25 cellular contexts compared by ENCODE assay signal in the genomic region with DNA sequence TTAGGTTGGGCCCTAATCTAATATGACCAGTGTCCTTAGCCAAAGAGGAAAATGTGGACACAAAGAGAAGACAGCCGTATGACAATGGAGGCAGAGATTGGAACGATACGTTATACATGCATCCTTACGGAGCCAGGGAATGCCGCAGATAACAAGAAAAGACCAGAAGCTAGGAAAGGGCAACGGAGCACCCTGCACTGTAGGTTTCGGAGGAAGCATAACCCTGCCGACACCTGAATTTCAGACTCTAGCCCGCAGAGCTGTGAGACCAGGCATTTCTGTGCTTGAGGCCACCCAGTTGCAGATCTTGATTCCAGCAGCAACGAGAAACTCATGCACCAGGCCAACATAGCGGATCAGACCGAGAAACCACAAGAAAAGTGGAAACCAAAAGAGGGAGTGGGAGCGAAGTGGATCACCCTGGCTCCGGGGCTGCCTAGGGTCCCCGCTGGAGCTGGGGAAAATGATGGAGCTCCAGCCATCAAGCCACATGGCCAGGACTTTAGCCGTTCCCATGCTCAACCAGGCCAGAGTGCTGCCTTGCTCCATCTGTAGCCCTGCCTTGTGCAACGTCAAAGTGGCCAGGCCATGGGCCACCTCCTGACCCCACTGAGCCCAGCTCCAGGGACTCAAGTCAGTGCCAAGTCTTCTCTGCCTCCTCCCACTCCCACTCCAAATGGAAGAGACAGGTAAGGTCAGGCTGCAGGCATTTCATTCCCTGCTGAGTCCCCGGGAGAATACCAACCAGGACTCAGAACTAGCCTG. TPM values are rescaled to one million over a fixed set of nuclear protein-coding genes. Genes with fewer than 3 reads are reported as not detected.
DNase-seq lines count a peak whose midpoint lies in the region; ATAC-seq and TF ChIP-seq lines count a peak whose summit lies in the region.
"Had no signal": no experiment of that assay in that cellular context is flagged by ENCODE, and none has a peak within 500 bp of the region (broad histone marks: within the 10 kb centered on the region; RNA-seq: fewer than 3 reads in every experiment).

No MANE protein-coding gene starts in this region.

- intact Hi-C loops in vagina (cut with DNase I) = no loop called here
- intact Hi-C loops in MCF 10A (cut with micrococcal nuclease) = no loop called here

- H3K27me3 Mint-ChIP-seq in activated CD8-positive, alpha-beta memory T cell treated with anti-CD3 and anti-CD28 coated beads, Interleukin-2, amount 10 ng/mL, durations not matched to agents 7 days and 5 days = peaks cover 3% of the 10 kb centered on the region
- peaks cover 79% of the 10 kb centered on the region for H3K27me3 Mint-ChIP-seq in MCF 10A (ENCODE audit: insufficient read depth, unreplicated experiment)

- H3K36me3 ChIP-seq in vagina = no peaks in the 10 kb centered on the region
- H3K36me3 ChIP-seq: BE2C had no signal

- H3K4me3 Mint-ChIP-seq in activated CD8-positive, alpha-beta memory T cell treated with anti-CD3 and anti-CD28 coated beads, Interleukin-2, amount 10 ng/mL, durations not matched to agents 7 days and 5 days = no peak overlapping the region
- no peak overlapping the region for H3K4me3 Mint-ChIP-seq in MCF 10A (ENCODE audit: unreplicated experiment)
- H3K4me3 Mint-ChIP-seq: CD8-positive, alpha-beta memory T cell had no signal

- H3K9me3 Mint-ChIP-seq in activated CD8-positive, alpha-beta memory T cell treated with anti-CD3 and anti-CD28 coated beads, Interleukin-2, amount 10 ng/mL, durations not matched to agents 7 days and 5 days (ENCODE audit: low read depth) = no peaks in the 10 kb centered on the region
- H3K9me3 Mint-ChIP-seq in MCF 10A (ENCODE audit: unreplicated experiment) = peaks cover 7% of the 10 kb centered on the region
- H3K9me3 Mint-ChIP-seq: CD14-positive monocyte; CD8-positive, alpha-beta memory T cell had no signal

- CTCF ChIA-PET in activated CD8-positive, alpha-beta memory T cell treated with anti-CD3 and anti-CD28 coated beads, Interleukin-2, amount 10 ng/mL, durations not matched to agents 7 days and 5 days (lab: Charles Lee) = no interaction called here
- CTCF ChIA-PET in MCF 10A (lab: Yijun Ruan, JAX) = interaction anchor here (0.6 kb wide), 2 partner anchors 53 to 1571 kb away, joined by 3 to 6 read pairs; no protein-coding TSS in a partner anchor

- no peak for TF ChIP-seq POLR2A in vagina (IDR thresholded peaks at IDR 0.05)

- POLR2A ChIA-PET in MCF 10A (lab: Yijun Ruan, JAX) = no interaction called here

- DNase-seq in activated CD8-positive, alpha-beta memory T cell treated with anti-CD3 and anti-CD28 coated beads, Interleukin-2, amount 10 ng/mL, durations not matched to agents 7 days and 5 days = peak; percentile 33
- DNase-seq in activated CD8-positive, alpha-beta memory T cell treated with anti-CD3 and anti-CD28 coated beads for 24 hours = no peak
- DNase-seq in ecto neural progenitor cell (ENCODE audit: low spot score) (peak; percentile 44), left lobe of liver (ENCODE audit: low spot score) (peak; percentile 23), vagina (ENCODE audit: extremely low spot score in 2 of 2) (peak; percentile 70 to 71), SIG-M5 treated with dmso at 0.1 percent for 504 hours (lab: John Stamatoyannopoulos, UW; ENCODE audit: unreplicated experiment) (no peak), MCF 10A (ENCODE audit: unreplicated experiment) (no peak)
- DNase-seq: BE2C; CD8-positive, alpha-beta memory T cell; DND-41; H7; Kasumi-1; NCI-H1105 treated with DMSO at 0.1 percent for 48 hours; NCI-H2029; NCI-H446; NCI-H524 treated with DMSO at 0.1 percent for 48 hours; NCI-H82; NK-92 treated with Interleukin-12 subunit alpha and Interleukin-12 subunit beta, amount 100 ng/mL, for 24 hours; RPMI8226; SHP77 had no signal

- H3K36me3 Mint-ChIP-seq in activated CD8-positive, alpha-beta memory T cell treated with anti-CD3 and anti-CD28 coated beads, Interleukin-2, amount 10 ng/mL, durations not matched to agents 7 days and 5 days = no peaks in the 10 kb centered on the region
- H3K36me3 Mint-ChIP-seq in MCF 10A (ENCODE audit: insufficient read depth, unreplicated experiment) = no peaks in the 10 kb centered on the region
- H3K36me3 Mint-ChIP-seq: CD14-positive monocyte; CD8-positive, alpha-beta memory T cell had no signal

- no peaks in the 10 kb centered on the region for H3K27me3 ChIP-seq in vagina
- H3K27me3 ChIP-seq: BE2C had no signal

- H3K27ac ChIP-seq in vagina = no peak overlapping the region
- H3K27ac ChIP-seq: 22Rv1, PC-9 had no signal

- no peak overlapping the region for H3K27ac Mint-ChIP-seq in activated CD8-positive, alpha-beta memory T cell treated with anti-CD3 and anti-CD28 coated beads, Interleukin-2, amount 10 ng/mL, durations not matched to agents 7 days and 5 days
- no peak overlapping the region for H3K27ac Mint-ChIP-seq in MCF 10A (ENCODE audit: low read depth, unreplicated experiment)
- H3K27ac Mint-ChIP-seq: CD8-positive, alpha-beta memory T cell had no signal

- peaks cover 13% of the 10 kb centered on the region for H3K4me1 ChIP-seq in vagina

- no peaks in the 10 kb centered on the region for H3K9me3 ChIP-seq in vagina
- H3K9me3 ChIP-seq: BE2C had no signal

- no peak for TF ChIP-seq CTCF in vagina (IDR thresholded peaks at IDR 0.05)
- TF ChIP-seq CTCF in MCF 10A (IDR thresholded peaks at IDR 0.05; ENCODE audit: unreplicated experiment) = no peak

- H3K4me1 Mint-ChIP-seq in activated CD8-positive, alpha-beta memory T cell treated with anti-CD3 and anti-CD28 coated beads, Interleukin-2, amount 10 ng/mL, durations not matched to agents 7 days and 5 days = no peaks in the 10 kb centered on the region
- no peaks in the 10 kb centered on the region for H3K4me1 Mint-ChIP-seq in MCF 10A (ENCODE audit: insufficient read depth, unreplicated experiment)
- H3K4me1 Mint-ChIP-seq: CD14-positive monocyte; CD8-positive, alpha-beta memory T cell had no signal

- ATAC-seq in activated CD8-positive, alpha-beta memory T cell treated with anti-CD3 and anti-CD28 coated beads, Interleukin-2, amount 10 ng/mL, durations not matched to agents 7 days and 5 days = no peak
- no peak for ATAC-seq in left lobe of liver
- no peak for ATAC-seq in HG03025 (IDR thresholded peaks at IDR 0.05; ENCODE audit: low FRiP score, unreplicated experiment)
- ATAC-seq: K562 had no signal

- BruUV-seq in MCF 10A (replicated peaks; lab: Mats Ljungman, UMichigan) = no TSS peak

- H3K4me3 ChIP-seq in vagina = no peak overlapping the region
- H3K4me3 ChIP-seq: K562, PC-9 had no signal

RNA-seq across cellular contexts. Expression of a gene that starts 51.7 kb away (rescaled TPM):
- 100 to 1,000 TPM; 921 to 988 TPM for total RNA-seq in activated CD8-positive, alpha-beta memory T cell treated with anti-CD3 and anti-CD28 coated beads, Interleukin-2, amount 10 ng/mL, durations not matched to agents 7 days and 5 days
- total RNA-seq in left lobe of liver (271 TPM), vagina (571 TPM), MCF 10A (2022) (1,197 and 1,378 TPM in 2 replicates)

Comparison
In these comparisons a context has a peak if more than half of its experiments do, and no peak if none do; other contexts are left out.
1. DNase-seq: peak in activated CD8-positive, alpha-beta memory T cell treated with anti-CD3 and anti-CD28 coated beads, Interleukin-2, amount 10 ng/mL, durations not matched to agents 7 days and 5 days (single experiment), ecto neural progenitor cell (single experiment), left lobe of liver (single experiment) and vagina (2 of 2); none in activated CD8-positive, alpha-beta memory T cell treated with anti-CD3 and anti-CD28 coated beads for 24 hours (single experiment), SIG-M5 treated with dmso at 0.1 percent for 504 hours (single experiment) and MCF 10A (single experiment).